16 cellular contexts compared by ENCODE assay signal in genomic region chr11:102435688-102436087, GRCh38.
"Had no signal": no experiment of that assay in that cellular context is flagged by ENCODE, and none has a peak within 500 bp of the region (broad histone marks: within the 10 kb centered on the region; RNA-seq: fewer than 3 reads in every experiment).

No MANE protein-coding gene starts in this region.

- H3K27me3 Mint-ChIP-seq: activated B cell treated with CpG ODN at 0.5 μM for 24 hours; stimulated activated naive CD8-positive, alpha-beta T cell treated with anti-CD3 and anti-CD28 coated beads, Interleukin-15, Interleukin-2, amounts not matched to agents 100 ng/mL and 50 ng/mL, for 24 hours had no signal

- H3K9me3 ChIP-seq: esophagus muscularis mucosa, vagina had no signal

- H3K4me3 ChIP-seq: esophagus muscularis mucosa, heart right ventricle, vagina had no signal

- DNase-seq: activated B cell treated with CpG ODN at 0.5 μM for 24 hours; activated CD4-positive, alpha-beta T cell treated with anti-CD3 and anti-CD28 coated beads for 4 hours; activated CD8-positive, alpha-beta memory T cell treated with anti-CD3 and anti-CD28 coated beads, Interleukin-2, amount 50 U/mL, for 4 hours; amniotic stem cell; effector CD4-positive, alpha-beta T cell; heart right ventricle; left ventricle myocardium superior; retina; stimulated activated CD8-positive, alpha-beta memory T cell treated with anti-CD3 and anti-CD28 coated beads, Interleukin-4, amount 100 ng/mL, for 48 hours; trophoblast cell had no signal

- ATAC-seq: heart right ventricle, left ventricle myocardium superior had no signal

- H3K27ac ChIP-seq: esophagus muscularis mucosa, heart right ventricle, vagina had no signal

- FAIRE-seq: endothelial cell of umbilical vein had no signal

- H3K27me3 ChIP-seq: esophagus muscularis mucosa, heart right ventricle, vagina had no signal

- H3K4me3 Mint-ChIP-seq: activated B cell treated with CpG ODN at 0.5 μM for 24 hours; activated T-helper 1 cell treated with anti-CD3 and anti-CD28 coated beads, Interleukin-12 subunit alpha, Interleukin-12 subunit beta, Interleukin-2, Interleukin-4 antibody, amounts not matched to agents 30 ng/mL and 10 ng/mL and 1 ng/mL, durations not matched to agents 14 hours and 24 hours and 36 hours; neural crest cell; stimulated activated naive CD8-positive, alpha-beta T cell treated with anti-CD3 and anti-CD28 coated beads, Interleukin-15, Interleukin-2, amounts not matched to agents 100 ng/mL and 50 ng/mL, for 24 hours had no signal

- H3K27ac Mint-ChIP-seq: activated B cell treated with CpG ODN at 0.5 μM for 24 hours; stimulated activated naive CD8-positive, alpha-beta T cell treated with anti-CD3 and anti-CD28 coated beads, Interleukin-15, Interleukin-2, amounts not matched to agents 100 ng/mL and 50 ng/mL, for 24 hours had no signal
